ENCODE assay signal across 8 cellular contexts in genomic region chr17:7997186-7997585, GRCh38. TPM values are rescaled to one million over a fixed set of nuclear protein-coding genes. Genes with fewer than 3 reads are reported as not detected.
A peak's percentile ranks its signal among the peaks of the same experiment; 100 is the strongest.
DNase-seq lines count a peak whose midpoint lies in the region; ATAC-seq and TF ChIP-seq lines count a peak whose summit lies in the region.

No MANE protein-coding gene starts in this region.

- H2AFZ ChIP-seq in GM23248: no peak overlapping the region
- H2AFZ ChIP-seq in PC-3 (ENCODE audit: low read length): 0 out of 2 replicates have a peak overlapping the region, but pooled peaks have one; percentile 35
- H2AFZ ChIP-seq in neural cell (ENCODE audit: low read depth, low read length): no peak overlapping the region

- H3F3A ChIP-seq in GM23248 (ENCODE audit: insufficient read depth): no peaks in the 10 kb centered on the region
- no peaks in the 10 kb centered on the region for H3F3A ChIP-seq in PC-3 (ENCODE audit: low read length, unreplicated experiment)
- no peaks in the 10 kb centered on the region for H3F3A ChIP-seq in neural cell (ENCODE audit: insufficient read depth, low read length, poor library complexity, severe bottlenecking)

- CTCF ChIA-PET in A673 (lab: Charles Lee): no interaction called here
- CTCF ChIA-PET in PC-3 (lab: Charles Lee): interaction anchor here (0.6 to 1.2 kb wide), 6 partner anchors 44 to 126 kb away, joined by 3 to 8 read pairs (median 3); partner anchors contain the start of genes CNTROB and TRAPPC1

- no peak for TF ChIP-seq EP300 in neural cell (conservative IDR thresholded peaks at IDR 0.05; ENCODE audit: poor library complexity, severe bottlenecking)

- no peak overlapping the region for H3K27ac Mint-ChIP-seq in chondrocyte (ENCODE audit: unreplicated experiment)

- no peak for TF ChIP-seq RAD21 in neural cell (conservative IDR thresholded peaks at IDR 0.05)

- POLR2A ChIA-PET in A673 (lab: Charles Lee; ENCODE audit: low non-redundant PET) (no interaction called here), PC-3 (lab: Charles Lee; ENCODE audit: unreplicated experiment) (no interaction called here)

- no peak overlapping the region for H3K4me3 Mint-ChIP-seq in chondrocyte (ENCODE audit: unreplicated experiment)

- H3K4me2 ChIP-seq in GM23248 (ENCODE audit: unreplicated experiment): no peak overlapping the region
- peak overlapping the region; percentile 55 for H3K4me2 ChIP-seq in PC-3 (ENCODE audit: low read length)
- no peak overlapping the region for H3K4me2 ChIP-seq in neural cell (ENCODE audit: low read length)

- no peaks in the 10 kb centered on the region for H3K36me3 ChIP-seq in A673 (ENCODE audit: insufficient read depth, low read length, poor library complexity, severe bottlenecking)
- no peaks in the 10 kb centered on the region for H3K36me3 ChIP-seq in GM23248 (ENCODE audit: low read depth)
- H3K36me3 ChIP-seq in PC-3 (ENCODE audit: low read depth, low read length): no peaks in the 10 kb centered on the region
- no peaks in the 10 kb centered on the region for H3K36me3 ChIP-seq in neural cell (ENCODE audit: insufficient read depth, low read length)

- WGBS in GM23248 (ENCODE audit: low coverage in 1 of 2, low lambda C conversion rate in 2 of 2, missing lambda C conversion rate in 2 of 2), 2 experiments: 27 to 32% methylated on average over 5 of the region's 5 CpGs

- TF ChIP-seq CTCF in A673 (conservative IDR thresholded peaks at IDR 0.05; ENCODE audit: low read depth, low read length): peak; percentile 56
- TF ChIP-seq CTCF in PC-3 (conservative IDR thresholded peaks at IDR 0.05; ENCODE audit: low read depth, low read length): peak; percentile 70
- peak; percentile 72 for TF ChIP-seq CTCF in chondrocyte (IDR thresholded peaks at IDR 0.05)
- peak; percentile 11 for TF ChIP-seq CTCF in neural cell (IDR thresholded peaks at IDR 0.05; ENCODE audit: poor library complexity, severe bottlenecking)

- H3K4me3 ChIP-seq in A673 (ENCODE audit: low read depth, low read length, poor library complexity, severe bottlenecking) (no peak overlapping the region), GM23248 (no peak overlapping the region), PC-3 (ENCODE audit: low read length) (no peak overlapping the region; the same call in 1 of the 2 replicates), neural cell (ENCODE audit: low read length) (no peak overlapping the region)

- intact Hi-C loops in A673 (cut with micrococcal nuclease; ENCODE audit: unreplicated experiment) (loop anchor here (5.0 kb wide), 1 partner anchor 60 kb away; no protein-coding TSS in a partner anchor), PC-3 (cut with micrococcal nuclease) (no loop called here)

- in situ Hi-C loops in GM23248 (cut with MboI): no loop called here

- DNase-seq in A673 (ENCODE audit: low spot score) (peak; percentile 56), GM23248 (peak; percentile 61), PC-3 (peak; percentile 66), chondrocyte (ENCODE audit: low spot score) (no peak), hippocampal formation (lab: John Stamatoyannopoulos, UW) (no peak)

- peaks cover 4% of the 10 kb centered on the region for H3K9me3 Mint-ChIP-seq in chondrocyte (ENCODE audit: low read depth)

- H3K27ac ChIP-seq in A673 (ENCODE audit: low read depth, low read length, poor library complexity, severe bottlenecking) (no peak overlapping the region), GM23248 (no peak overlapping the region), PC-3 (ENCODE audit: low read length) (no peak overlapping the region), neural cell (ENCODE audit: low read length) (no peak overlapping the region)

- no peaks in the 10 kb centered on the region for H3K79me2 ChIP-seq in GM23248 (ENCODE audit: insufficient read depth)
- no peaks in the 10 kb centered on the region for H3K79me2 ChIP-seq in PC-3 (ENCODE audit: low read length)
- no peaks in the 10 kb centered on the region for H3K79me2 ChIP-seq in neural cell (replicated peaks; ENCODE audit: insufficient read depth, low read length)

- H4K20me1 ChIP-seq in GM23248 (ENCODE audit: insufficient read depth) (no peaks in the 10 kb centered on the region), PC-3 (ENCODE audit: low read length) (no peaks in the 10 kb centered on the region), neural cell (ENCODE audit: insufficient read depth) (no peaks in the 10 kb centered on the region)

- H3K4me1 ChIP-seq in A673 (ENCODE audit: insufficient read depth, low read length, poor library complexity, severe bottlenecking) (no peaks in the 10 kb centered on the region), GM23248 (ENCODE audit: insufficient read depth) (no peaks in the 10 kb centered on the region), PC-3 (ENCODE audit: insufficient read depth, low read length) (peaks cover 7% of the 10 kb centered on the region; the same call in 1 of the 2 replicates)

- no peaks in the 10 kb centered on the region for H3K4me1 Mint-ChIP-seq in chondrocyte (ENCODE audit: low read depth)

- H3K9me3 ChIP-seq in A673 (ENCODE audit: low read depth, low read length, poor library complexity, severe bottlenecking) (no peaks in the 10 kb centered on the region), GM23248 (ENCODE audit: low read depth) (no peaks in the 10 kb centered on the region), PC-3 (ENCODE audit: low read length) (no peaks in the 10 kb centered on the region), neural cell (ENCODE audit: low read length) (peaks cover 4% of the 10 kb centered on the region)

- peaks cover 34% of the 10 kb centered on the region for H3K27me3 Mint-ChIP-seq in chondrocyte (ENCODE audit: low read depth)

- ATAC-seq in PC-3 (peak; percentile 82), GM21717 (IDR thresholded peaks at IDR 0.05; ENCODE audit: unreplicated experiment) (no peak), GM21619 (IDR thresholded peaks at IDR 0.05; ENCODE audit: unreplicated experiment) (no peak)

- H3K27me3 ChIP-seq in A673 (replicated peaks; ENCODE audit: insufficient read depth, low read depth, low read length, poor library complexity) (peaks cover 27% of the 10 kb centered on the region), GM23248 (replicated peaks; ENCODE audit: insufficient read depth) (peaks cover 30% of the 10 kb centered on the region), PC-3 (ENCODE audit: low read length) (no peaks in the 10 kb centered on the region), neural cell (ENCODE audit: insufficient read depth, low read depth, low read length) (peaks cover 26% of the 10 kb centered on the region)

- no peak overlapping the region for H3K9ac ChIP-seq in GM23248
- no peak overlapping the region for H3K9ac ChIP-seq in PC-3 (ENCODE audit: low read length)
- H3K9ac ChIP-seq in neural cell (ENCODE audit: low read length): no peak overlapping the region

- peaks cover 3% of the 10 kb centered on the region for H3K36me3 Mint-ChIP-seq in chondrocyte (ENCODE audit: low read depth)

- BruUV-seq in A673 (replicated peaks; lab: Mats Ljungman, UMichigan) (no TSS peak), PC-3 (replicated peaks; lab: Mats Ljungman, UMichigan) (no TSS peak)

- no peaks in the 10 kb centered on the region for H3K9me2 ChIP-seq in GM23248 (ENCODE audit: insufficient read depth)
- H3K9me2 ChIP-seq in PC-3 (replicated peaks; ENCODE audit: low read length): no peaks in the 10 kb centered on the region
- no peaks in the 10 kb centered on the region for H3K9me2 ChIP-seq in neural cell (ENCODE audit: insufficient read depth, low read length)

TF ChIP-seq in neural cell, 6 proteins besides CTCF, POLR2A, EP300 and RAD21:
- TF ChIP-seq SMC3 (conservative IDR thresholded peaks at IDR 0.05; ENCODE audit: poor library complexity) (no peak), EZH2 (IDR thresholded peaks at IDR 0.05; ENCODE audit: borderline replicate concordance, insufficient read depth, low read length, poor library complexity, severe bottlenecking) (no peak), TAF1 (IDR thresholded peaks at IDR 0.05; ENCODE audit: low read depth) (no peak), MXI1 (conservative IDR thresholded peaks at IDR 0.05; ENCODE audit: poor library complexity, severe bottlenecking) (no peak), POLR2AphosphoS5 (IDR thresholded peaks at IDR 0.05) (no peak)
- TF ChIP-seq, protein P1, sequence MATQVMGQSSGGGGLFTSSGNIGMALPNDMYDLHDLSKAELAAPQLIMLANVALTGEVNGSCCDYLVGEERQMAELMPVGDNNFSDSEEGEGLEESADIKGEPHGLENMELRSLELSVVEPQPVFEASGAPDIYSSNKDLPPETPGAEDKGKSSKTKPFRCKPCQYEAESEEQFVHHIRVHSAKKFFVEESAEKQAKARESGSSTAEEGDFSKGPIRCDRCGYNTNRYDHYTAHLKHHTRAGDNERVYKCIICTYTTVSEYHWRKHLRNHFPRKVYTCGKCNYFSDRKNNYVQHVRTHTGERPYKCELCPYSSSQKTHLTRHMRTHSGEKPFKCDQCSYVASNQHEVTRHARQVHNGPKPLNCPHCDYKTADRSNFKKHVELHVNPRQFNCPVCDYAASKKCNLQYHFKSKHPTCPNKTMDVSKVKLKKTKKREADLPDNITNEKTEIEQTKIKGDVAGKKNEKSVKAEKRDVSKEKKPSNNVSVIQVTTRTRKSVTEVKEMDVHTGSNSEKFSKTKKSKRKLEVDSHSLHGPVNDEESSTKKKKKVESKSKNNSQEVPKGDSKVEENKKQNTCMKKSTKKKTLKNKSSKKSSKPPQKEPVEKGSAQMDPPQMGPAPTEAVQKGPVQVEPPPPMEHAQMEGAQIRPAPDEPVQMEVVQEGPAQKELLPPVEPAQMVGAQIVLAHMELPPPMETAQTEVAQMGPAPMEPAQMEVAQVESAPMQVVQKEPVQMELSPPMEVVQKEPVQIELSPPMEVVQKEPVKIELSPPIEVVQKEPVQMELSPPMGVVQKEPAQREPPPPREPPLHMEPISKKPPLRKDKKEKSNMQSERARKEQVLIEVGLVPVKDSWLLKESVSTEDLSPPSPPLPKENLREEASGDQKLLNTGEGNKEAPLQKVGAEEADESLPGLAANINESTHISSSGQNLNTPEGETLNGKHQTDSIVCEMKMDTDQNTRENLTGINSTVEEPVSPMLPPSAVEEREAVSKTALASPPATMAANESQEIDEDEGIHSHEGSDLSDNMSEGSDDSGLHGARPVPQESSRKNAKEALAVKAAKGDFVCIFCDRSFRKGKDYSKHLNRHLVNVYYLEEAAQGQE (IDR thresholded peaks at IDR 0.05; ENCODE audit: borderline replicate concordance): no peak

RNA-seq across cellular contexts. Expression of gene GUCY2D, which starts 5.2 kb away (rescaled TPM):
- total RNA-seq in A673 (2021): not detected in 2 replicates
- total RNA-seq in GM23248 (2014; rRNA removed; shearing (Covaris generic)): 0.22 and 0.89 TPM in 2 replicates
- polyA plus RNA-seq in GM23248 (2016; fragmentation: Nextera tagmentation; extraction: Ambion mirVana): 0.05 TPM in 1 of 2 replicates, not detected in the other
- total RNA-seq in PC-3 (2014; rRNA removed): 0.12 TPM in 1 of 2 replicates, not detected in the other
- not detected in 3 replicates for total RNA-seq in chondrocyte
- 0.07 and 0.10 TPM in 2 replicates for polyA plus RNA-seq in neural cell
- polyA minus RNA-seq in neural cell: 0.24 TPM in 1 of 2 replicates, not detected in the other

RNA-seq across cellular contexts. Expression of gene ALOX15B, which starts 41.7 kb away (rescaled TPM):
- total RNA-seq in A673 (2021) (0.17 and 0.30 TPM in 2 replicates), PC-3 (2014; rRNA removed) (not detected in 2 replicates), chondrocyte (not detected in 3 replicates)
- total RNA-seq in GM23248 (2014; rRNA removed; shearing (Covaris generic)): not detected in 2 replicates
- polyA plus RNA-seq in GM23248 (2016; fragmentation: Nextera tagmentation; extraction: Ambion mirVana) (not detected in 2 replicates), neural cell (not detected in 2 replicates)
- not detected in 2 replicates for polyA minus RNA-seq in neural cell

Comparison
In these comparisons a context has a peak if more than half of its experiments do, and no peak if none do; other contexts are left out.
1. DNase-seq: peak in A673 (single experiment), GM23248 (single experiment) and PC-3 (single experiment); none in chondrocyte (single experiment) and hippocampal formation (0 of 2).
2. CTCF ChIP-seq: peak in every context shown above with its lines; median percentile 72 in chondrocyte; 70 in PC-3; 56 in A673; 11 in neural cell.